Comparison of ENCODE assay signal across 25 cellular contexts in genomic region chr7:115328018-115328417, GRCh38.
DNase-seq lines count a peak whose midpoint lies in the region; ATAC-seq and TF ChIP-seq lines count a peak whose summit lies in the region.
"Had no signal": no experiment of that assay in that cellular context is flagged by ENCODE, and none has a peak within 500 bp of the region (broad histone marks: within the 10 kb centered on the region; RNA-seq: fewer than 3 reads in every experiment).

No MANE protein-coding gene starts in this region.

- peaks cover 26% of the 10 kb centered on the region for H3K4me1 ChIP-seq in SJCRH30
- no peaks in the 10 kb centered on the region for H3K4me1 ChIP-seq in osteoblast (ENCODE audit: insufficient read depth, low read length)
- H3K4me1 ChIP-seq: BLaER1, HAP-1 had no signal

- H3K4me2 ChIP-seq in osteoblast (ENCODE audit: insufficient read depth, low read length): no peak overlapping the region
- H3K4me2 ChIP-seq: BLaER1, GM23338 had no signal

- no peaks in the 10 kb centered on the region for H3K9me3 Mint-ChIP-seq in effector memory CD8-positive, alpha-beta T cell
- H3K9me3 Mint-ChIP-seq: CD4-positive, alpha-beta T cell; GM23338 had no signal

- TF ChIP-seq CTCF in fibroblast of mammary gland (conservative IDR thresholded peaks at IDR 0.05; ENCODE audit: control insufficient read depth, insufficient read depth, low read depth, low read length) (no peak), osteoblast (IDR thresholded peaks at IDR 0.05; ENCODE audit: extremely low read depth, low read depth, low read length) (no peak)

- no peak overlapping the region for H3K27ac ChIP-seq in SJCRH30
- no peak overlapping the region for H3K27ac ChIP-seq in osteoblast (ENCODE audit: low read depth, low read length)
- H3K27ac ChIP-seq: BLaER1 had no signal

- H3K27me3 Mint-ChIP-seq in effector memory CD8-positive, alpha-beta T cell: no peaks in the 10 kb centered on the region
- H3K27me3 Mint-ChIP-seq: CD4-positive, alpha-beta T cell had no signal

- no peaks in the 10 kb centered on the region for H3K79me2 ChIP-seq in osteoblast (ENCODE audit: insufficient read depth, low read length)

- H3K4me3 ChIP-seq in SJCRH30: no peak overlapping the region
- no peak overlapping the region for H3K4me3 ChIP-seq in fibroblast of mammary gland (ENCODE audit: control insufficient read depth, low read depth, low read length)
- H3K4me3 ChIP-seq in osteoblast (ENCODE audit: insufficient read depth, low read length): no peak overlapping the region
- H3K4me3 ChIP-seq: BLaER1, GM23338, HAP-1 had no signal

- H3K4me3 Mint-ChIP-seq in effector memory CD8-positive, alpha-beta T cell: no peak overlapping the region
- H3K4me3 Mint-ChIP-seq: CD4-positive, alpha-beta T cell; GM23338 had no signal

- ATAC-seq in effector memory CD8-positive, alpha-beta T cell (replicated peaks): no peak
- ATAC-seq in GM19467 (IDR thresholded peaks at IDR 0.05; ENCODE audit: unreplicated experiment): no peak
- ATAC-seq: GM23338, Panc1, SK-N-SH treated with all-trans-retinoic acid at 6 μM for 48 hours had no signal

- H3K36me3 Mint-ChIP-seq in effector memory CD8-positive, alpha-beta T cell (ENCODE audit: insufficient read depth): peaks cover 3% of the 10 kb centered on the region

- H4K20me1 ChIP-seq in osteoblast (ENCODE audit: insufficient read depth, low read length): no peaks in the 10 kb centered on the region
- H4K20me1 ChIP-seq: BLaER1 had no signal

- H3K9me3 ChIP-seq in SJCRH30 (replicated peaks) (no peaks in the 10 kb centered on the region), osteoblast (ENCODE audit: low read depth, low read length) (no peaks in the 10 kb centered on the region)
- H3K9me3 ChIP-seq: BLaER1, HAP-1 had no signal

- no peak overlapping the region for H3K27ac Mint-ChIP-seq in effector memory CD8-positive, alpha-beta T cell
- H3K27ac Mint-ChIP-seq: CD4-positive, alpha-beta T cell; GM23338 had no signal

- no peaks in the 10 kb centered on the region for H3K4me1 Mint-ChIP-seq in effector memory CD8-positive, alpha-beta T cell (ENCODE audit: low read depth in 2 of 2)

- peak overlapping the region; percentile 20 for H2AFZ ChIP-seq in osteoblast (ENCODE audit: low read length)
- H2AFZ ChIP-seq: GM23338 had no signal

- H3K36me3 ChIP-seq in SJCRH30: no peaks in the 10 kb centered on the region
- H3K36me3 ChIP-seq in osteoblast (ENCODE audit: insufficient read depth, low read length): no peaks in the 10 kb centered on the region
- H3K36me3 ChIP-seq: BLaER1, HAP-1 had no signal

- H3K27me3 ChIP-seq in SJCRH30 (no peaks in the 10 kb centered on the region), osteoblast (ENCODE audit: insufficient read depth, low read length) (no peaks in the 10 kb centered on the region)
- H3K27me3 ChIP-seq: BLaER1 had no signal

- DNase-seq in HT1080 (ENCODE audit: low read depth) (peak; percentile 66), SJCRH30 (peak; percentile 10 to 41), fibroblast of mammary gland (ENCODE audit: low read depth) (peak; percentile 58), osteoblast (ENCODE audit: insufficient read length, low spot score, missing footprints) (no peak), NOMO-1 (lab: John Stamatoyannopoulos, UW; ENCODE audit: unreplicated experiment in 2 of 2) (no peak)
- DNase-seq in effector memory CD8-positive, alpha-beta T cell: no peak
- DNase-seq: CD4-positive, alpha-beta T cell; COR-L47; DMS53; IMR-90; KG1; NCI-H1048; NCI-H1417; NCI-H1694 treated with DMSO at 0.1 percent for 48 hours; NCI-H2081 treated with DMSO at 0.1 percent for 48 hours; NCI-H2171; NCI-H226; NCI-H510A; NK-92 treated with Interleukin-12 subunit alpha and Interleukin-12 subunit beta, amount 100 ng/mL, for 24 hours had no signal

Comparison
In these comparisons a context has a peak if more than half of its experiments do, and no peak if none do; other contexts are left out.
1. DNase-seq: peak in HT1080 (single experiment), SJCRH30 (2 of 2) and fibroblast of mammary gland (single experiment); none in osteoblast (single experiment), effector memory CD8-positive, alpha-beta T cell (0 of 3) and NOMO-1 (0 of 2).